Comparison of ENCODE assay signal across 9 cellular contexts in the genomic region with DNA sequence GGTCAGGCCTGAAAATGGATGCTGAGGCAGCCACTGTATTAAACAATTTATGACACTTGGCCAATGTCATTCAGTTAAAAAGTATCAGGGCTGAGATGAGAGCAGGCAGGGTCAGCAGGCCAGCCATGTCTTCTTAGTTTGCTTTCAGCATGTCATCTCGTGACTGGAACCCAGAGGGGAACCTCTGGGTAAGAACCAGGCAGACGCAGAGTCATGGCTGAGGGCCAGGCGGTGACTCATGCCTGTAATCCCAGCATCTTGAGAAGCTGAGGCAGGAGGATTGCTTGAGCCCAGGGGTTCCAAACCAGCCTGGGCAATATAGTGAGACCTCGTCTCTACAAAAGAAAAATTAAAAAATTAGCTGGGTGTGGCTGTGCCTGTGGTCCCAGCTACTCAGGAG. TPM values are rescaled to one million over a fixed set of nuclear protein-coding genes. Genes with fewer than 3 reads are reported as not detected.
A peak's percentile ranks its signal among the peaks of the same experiment; 100 is the strongest.
DNase-seq lines count a peak whose midpoint lies in the region; ATAC-seq, FAIRE-seq and TF ChIP-seq lines count a peak whose summit lies in the region.
"Had no signal": no experiment of that assay in that cellular context is flagged by ENCODE, and none has a peak within 500 bp of the region (broad histone marks: within the 10 kb centered on the region; RNA-seq: fewer than 3 reads in every experiment).

No MANE protein-coding gene starts in this region.

- intact Hi-C loops in heart right ventricle (cut with DNase I), result loop anchor here in 1 of 10 donors (10.0 kb wide), 1 partner anchor 54 kb away; no protein-coding TSS in a partner anchor

- peak in 2 of 8 donors; percentile 42 to 64 for ATAC-seq in heart right ventricle
- ATAC-seq in HG02938 (IDR thresholded peaks at IDR 0.05; ENCODE audit: unreplicated experiment), result no peak

- no peak overlapping the region for H3K4me3 ChIP-seq in heart right ventricle

- peaks cover 0 to 43% (median 0%) of the 10 kb centered on the region in 9 donors for H3K4me1 ChIP-seq in heart right ventricle

- WGBS in heart right ventricle, 2 donors, result 51 to 58% methylated on average over 4 of the region's 4 CpGs

- DNase-seq in HK-2 (ENCODE audit: unreplicated experiment), result peak; percentile 52
- DNase-seq in SKM-1 treated with dmso at 0.1 percent for 144 hours (lab: John Stamatoyannopoulos, UW; ENCODE audit: unreplicated experiment), result peak; percentile 68
- peak; percentile 46 to 72 for DNase-seq in heart right ventricle
- DNase-seq in stromal cell of bone marrow (ENCODE audit: low read depth), result peak; percentile 91
- no peak for DNase-seq in activated T-cell treated with anti-CD3 and anti-CD28 coated beads for 4 hours
- no peak for DNase-seq in GM12892 (ENCODE audit: insufficient read length)
- DNase-seq: NCI-H82 had no signal

- H3K27me3 ChIP-seq in heart right ventricle, result no peaks in the 10 kb centered on the region

- TF ChIP-seq CTCF in heart right ventricle (IDR thresholded peaks at IDR 0.05), result no peak

- no peak for FAIRE-seq in GM12892 (lab: Jason Lieb, UNC)
- FAIRE-seq: H54 had no signal

- H3K27ac ChIP-seq in heart right ventricle, result no peak overlapping the region

- H3K9me3 ChIP-seq in heart right ventricle, result no peaks in the 10 kb centered on the region

- no peaks in the 10 kb centered on the region for H3K36me3 ChIP-seq in heart right ventricle

- TF ChIP-seq POLR2A in GM12892 (IDR thresholded peaks at IDR 0.05; ENCODE audit: low read depth, low read length), result no peak

RNA-seq across cellular contexts. Expression of a gene that starts 11.8 kb away (rescaled TPM):
- not detected for total RNA-seq in heart right ventricle
- polyA plus RNA-seq in heart right ventricle, result under 1 TPM in 1 of 2 donors, not detected in 1; 0.04 TPM
- polyA plus RNA-seq in GM12892 (2012; ENCODE audit: missing spikeins), result 3.7 TPM

Comparison
In these comparisons a context has a peak if more than half of its experiments do, and no peak if none do; other contexts are left out.
1. DNase-seq: peak in HK-2 (single experiment), SKM-1 treated with dmso at 0.1 percent for 144 hours (single experiment), heart right ventricle (2 of 2) and stromal cell of bone marrow (single experiment); none in activated T-cell treated with anti-CD3 and anti-CD28 coated beads for 4 hours (single experiment) and GM12892 (single experiment).